In genomic region chr2:177318613-177319012, GRCh38 we compare ENCODE assay signal across 28 cellular contexts.
"Had no signal": no experiment of that assay in that cellular context is flagged by ENCODE, and none has a peak within 500 bp of the region (broad histone marks: within the 10 kb centered on the region; RNA-seq: fewer than 3 reads in every experiment).

No MANE protein-coding gene starts in this region.

- DNase-seq: activated B cell treated with CpG ODN at 0.5 μM for 24 hours; activated CD4-positive, alpha-beta memory T cell treated with anti-CD3 and anti-CD28 coated beads for 36 hours; activated CD4-positive, alpha-beta T cell treated with anti-CD3 and anti-CD28 coated beads for 4 hours; activated CD4-positive, alpha-beta T cell treated with anti-CD3 and anti-CD28 coated beads, Interleukin-2, amount 10 ng/mL, durations not matched to agents 24 days and 14 days; activated CD4-positive, alpha-beta T cell treated with anti-CD3 and anti-CD28 coated beads, Interleukin-2, amount 50 U/mL, for 1 hour; activated CD4-positive, alpha-beta T cell treated with anti-CD3 and anti-CD28 coated beads, Interleukin-2, amount 50 U/mL, for 4 hours; activated CD4-positive, CD25-positive, alpha-beta regulatory T cell treated with anti-CD3 and anti-CD28 coated beads, Interleukin-2, amount 50 U/mL, for 72 hours; activated CD8-positive, alpha-beta memory T cell treated with anti-CD3 and anti-CD28 coated beads, Interleukin-2, amount 50 U/mL, for 4 hours; activated CD8-positive, alpha-beta T cell treated with anti-CD3 and anti-CD28 coated beads for 36 hours; activated effector memory CD4-positive, alpha-beta T cell treated with Interleukin-2 at 50 U/mL for 16 hours; activated gamma-delta T cell; activated naive CD4-positive, alpha-beta T cell treated with anti-CD3 and anti-CD28 coated beads, Interleukin-2, amount 10 ng/mL, durations not matched to agents 7 days and 5 days; activated naive CD4-positive, alpha-beta T cell treated with Interleukin-2 at 50 U/mL for 16 hours; activated naive CD8-positive, alpha-beta T cell treated with anti-CD3 and anti-CD28 coated beads, Interleukin-2, amount 10 ng/mL, durations not matched to agents 7 days and 5 days; activated naive CD8-positive, alpha-beta T cell treated with anti-CD3 and anti-CD28 coated beads, Interleukin-2, amount 50 U/mL, for 24 hours; activated T-cell treated with anti-CD3 and anti-CD28 coated beads for 4 hours; activated T-cell treated with anti-CD3 and anti-CD28 coated beads, Interleukin-2, amount 50 U/mL, for 24 hours; activated T-cell treated with anti-CD3 and anti-CD28 coated beads, Interleukin-2, amount 50 U/mL, for 48 hours; amygdala; anterior cingulate cortex; caudate nucleus; cerebellar nuclear complex; T-helper 1 cell; T-helper 2 cell; T-helper 9 cell had no signal

- H3K4me3 ChIP-seq: ascending aorta, cardiac muscle cell had no signal

- H3K9me3 ChIP-seq: ascending aorta had no signal

- H3K36me3 ChIP-seq: ascending aorta, cardiac muscle cell had no signal

- H3K27ac ChIP-seq: ascending aorta, cardiac muscle cell, VCaP had no signal

- H3K27me3 ChIP-seq: ascending aorta, cardiac muscle cell had no signal

- ATAC-seq: activated CD8-positive, alpha-beta T cell treated with anti-CD3 and anti-CD28 coated beads for 36 hours; activated naive CD8-positive, alpha-beta T cell treated with anti-CD3 and anti-CD28 coated beads, Interleukin-2, amount 50 U/mL, for 24 hours had no signal
